ENCODE assay signal across 28 cellular contexts in the genomic region with DNA sequence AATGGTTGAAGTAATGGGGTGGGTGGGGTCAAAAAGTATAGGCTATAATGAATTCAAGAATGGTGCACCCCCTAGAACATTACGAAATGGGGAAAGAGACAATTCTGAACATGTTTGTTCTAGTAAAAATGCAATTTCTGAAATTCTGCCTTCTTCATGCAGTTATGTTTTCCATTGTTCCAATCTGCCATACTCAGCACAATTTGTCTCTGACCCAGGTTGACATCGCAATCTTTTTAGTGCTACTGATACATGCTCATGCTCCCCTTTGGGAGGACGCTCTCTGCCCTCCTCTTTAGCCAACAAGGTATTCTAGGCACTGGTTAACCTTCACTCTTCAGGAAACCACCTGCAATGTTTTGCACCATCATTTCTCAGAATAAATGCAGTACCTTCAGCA.
"Had no signal": no experiment of that assay in that cellular context is flagged by ENCODE, and none has a peak within 500 bp of the region (broad histone marks: within the 10 kb centered on the region; RNA-seq: fewer than 3 reads in every experiment).

No MANE protein-coding gene starts in this region.

- H3K4me2 ChIP-seq: hepatocyte had no signal

- H3K4me3 Mint-ChIP-seq: dendritic cell treated with granulocyte-macrophage colony-stimulating factor and Interleukin-4, amounts not matched to agents 40 ng/mL and 50 ng/mL, for 4 days; effector memory CD8-positive, alpha-beta T cell; endodermal cell had no signal

- H3K4me1 ChIP-seq: colonic mucosa, esophagus muscularis mucosa, esophagus squamous epithelium, foreskin keratinocyte, gastrocnemius medialis, gastroesophageal sphincter, heart left ventricle, heart right ventricle had no signal

- H3K27ac ChIP-seq: colonic mucosa, coronary artery, dorsolateral prefrontal cortex, epithelial cell of prostate, esophagus muscularis mucosa, esophagus squamous epithelium, foreskin keratinocyte, gastrocnemius medialis, gastroesophageal sphincter, heart left ventricle, heart right ventricle, hepatocyte had no signal

- H3K27me3 ChIP-seq: colonic mucosa, esophagus muscularis mucosa, esophagus squamous epithelium, foreskin keratinocyte, gastrocnemius medialis, gastroesophageal sphincter, heart left ventricle, heart right ventricle, hepatocyte had no signal

- H3K4me1 Mint-ChIP-seq: endodermal cell had no signal

- H3K79me2 ChIP-seq: hepatocyte had no signal

- H3K36me3 ChIP-seq: colonic mucosa, esophagus muscularis mucosa, esophagus squamous epithelium, gastrocnemius medialis, gastroesophageal sphincter, heart left ventricle, heart right ventricle had no signal

- H3K27ac Mint-ChIP-seq: dendritic cell treated with granulocyte-macrophage colony-stimulating factor and Interleukin-4, amounts not matched to agents 40 ng/mL and 50 ng/mL, for 4 days; effector memory CD8-positive, alpha-beta T cell; endodermal cell had no signal

- H3K9me3 ChIP-seq: colonic mucosa, esophagus muscularis mucosa, gastrocnemius medialis, gastroesophageal sphincter had no signal

- H3K27me3 Mint-ChIP-seq: dendritic cell treated with granulocyte-macrophage colony-stimulating factor and Interleukin-4, amounts not matched to agents 40 ng/mL and 50 ng/mL, for 4 days; effector memory CD8-positive, alpha-beta T cell had no signal

- H3K9me3 Mint-ChIP-seq: endodermal cell had no signal

- H3K4me3 ChIP-seq: colonic mucosa, coronary artery, dorsolateral prefrontal cortex, esophagus muscularis mucosa, esophagus squamous epithelium, gastrocnemius medialis, gastroesophageal sphincter, heart left ventricle, heart right ventricle, hepatocyte had no signal

- FAIRE-seq: endometrium, endothelial cell of umbilical vein had no signal

- DNase-seq: colonic mucosa; cortex of kidney; dermis blood vessel endothelial cell; dorsolateral prefrontal cortex; effector CD4-positive, alpha-beta T cell; effector CD8-positive, alpha-beta T cell; effector memory CD4-positive, alpha-beta T cell; effector memory CD8-positive, alpha-beta T cell; endodermal cell; erythroblast; esophagus squamous epithelium; foreskin fibroblast; foreskin keratinocyte; foreskin melanocyte; gastrocnemius medialis; glutamatergic neuron; head of caudate nucleus; heart left ventricle; heart right ventricle had no signal

- ATAC-seq: effector memory CD8-positive, alpha-beta T cell; esophagus mucosa; foreskin keratinocyte; gastrocnemius medialis; gastroesophageal sphincter; heart left ventricle; heart right ventricle had no signal

- H2AFZ ChIP-seq: hepatocyte had no signal
